ENCODE assay signal across 19 cellular contexts in genomic region chr10:2982146-2982545, GRCh38.
DNase-seq lines count a peak whose midpoint lies in the region; ATAC-seq and TF ChIP-seq lines count a peak whose summit lies in the region.
"Had no signal": no experiment of that assay in that cellular context is flagged by ENCODE, and none has a peak within 500 bp of the region (broad histone marks: within the 10 kb centered on the region; RNA-seq: fewer than 3 reads in every experiment).

No MANE protein-coding gene starts in this region.

- no peaks in the 10 kb centered on the region for H3K79me2 ChIP-seq in OCI-LY3 (ENCODE audit: low read length)

- peak overlapping the region; percentile 17; the same call in 1 of the 2 replicates for H3K27ac ChIP-seq in OCI-LY3 (ENCODE audit: low read length)
- H3K27ac ChIP-seq: BLaER1 treated with 17β-estradiol and CSF1 and Interleukin-3, amounts not matched to agents 10 nM and 100 nM; HL-60 had no signal

- H3K9ac ChIP-seq in OCI-LY3 (ENCODE audit: low read length): no peak overlapping the region
- H3K9ac ChIP-seq: BLaER1 treated with 17β-estradiol and CSF1 and Interleukin-3, amounts not matched to agents 10 nM and 100 nM had no signal

- H3K4me3 ChIP-seq in GM08714 (ENCODE audit: low read length) (peak overlapping the region; percentile 15; the same call in 1 of the 2 replicates), OCI-LY3 (ENCODE audit: low read length) (no peak overlapping the region)
- H3K4me3 ChIP-seq: BLaER1 treated with 17β-estradiol and CSF1 and Interleukin-3, amounts not matched to agents 10 nM and 100 nM; GM23338 had no signal

- peaks cover 3% of the 10 kb centered on the region for H3K9me3 Mint-ChIP-seq in dendritic cell treated with granulocyte-macrophage colony-stimulating factor and Interleukin-4, amounts not matched to agents 40 ng/mL and 50 ng/mL, for 4 days
- H3K9me3 Mint-ChIP-seq in osteocyte (ENCODE audit: unreplicated experiment) (no peaks in the 10 kb centered on the region), chondrocyte (ENCODE audit: low read depth) (no peaks in the 10 kb centered on the region)
- H3K9me3 Mint-ChIP-seq: GM23338, IgD-negative memory B cell had no signal

- H3K4me3 Mint-ChIP-seq in dendritic cell treated with granulocyte-macrophage colony-stimulating factor and Interleukin-4, amounts not matched to agents 40 ng/mL and 50 ng/mL, for 4 days: no peak overlapping the region
- H3K4me3 Mint-ChIP-seq in osteocyte (ENCODE audit: unreplicated experiment) (no peak overlapping the region), chondrocyte (ENCODE audit: unreplicated experiment) (no peak overlapping the region)
- H3K4me3 Mint-ChIP-seq: CD8-positive, alpha-beta memory T cell; GM23338 had no signal

- TF ChIP-seq CTCF in OCI-LY3 (IDR thresholded peaks at IDR 0.05; ENCODE audit: low read depth, low read length) (no peak), osteocyte (IDR thresholded peaks at IDR 0.05) (no peak), chondrocyte (IDR thresholded peaks at IDR 0.05) (no peak)

- DNase-seq in osteocyte (ENCODE audit: extremely low spot score, unreplicated experiment) (peak; percentile 15), activated T-cell treated with anti-CD3 and anti-CD28 coated beads for 4 hours (no peak), chondrocyte (ENCODE audit: low spot score) (no peak), glomerular visceral epithelial cell (ENCODE audit: extremely low spot score) (no peak), left lobe of liver (ENCODE audit: low spot score) (no peak)
- DNase-seq: 8988T; CD8-positive, alpha-beta memory T cell; COR-L47; DMS 273 treated with DMSO at 0.1 percent for 48 hours; DND-41; EL; HCEC 1CT had no signal

- intact Hi-C loops in dendritic cell treated with granulocyte-macrophage colony-stimulating factor and Interleukin-4, amounts not matched to agents 40 ng/mL and 50 ng/mL, for 4 days (cut with micrococcal nuclease): no loop called here

- peak overlapping the region; percentile 83 for H3K27ac Mint-ChIP-seq in dendritic cell treated with granulocyte-macrophage colony-stimulating factor and Interleukin-4, amounts not matched to agents 40 ng/mL and 50 ng/mL, for 4 days
- peak overlapping the region; percentile 92 for H3K27ac Mint-ChIP-seq in osteocyte (ENCODE audit: unreplicated experiment)
- H3K27ac Mint-ChIP-seq in chondrocyte (ENCODE audit: unreplicated experiment): no peak overlapping the region
- H3K27ac Mint-ChIP-seq: CD8-positive, alpha-beta memory T cell had no signal

- H3K27me3 ChIP-seq in OCI-LY3 (ENCODE audit: low read depth, low read length): no peaks in the 10 kb centered on the region

- H3K27me3 Mint-ChIP-seq in dendritic cell treated with granulocyte-macrophage colony-stimulating factor and Interleukin-4, amounts not matched to agents 40 ng/mL and 50 ng/mL, for 4 days: peaks cover 3% of the 10 kb centered on the region
- H3K27me3 Mint-ChIP-seq in osteocyte (ENCODE audit: unreplicated experiment) (no peaks in the 10 kb centered on the region), chondrocyte (ENCODE audit: low read depth) (no peaks in the 10 kb centered on the region)

- no peaks in the 10 kb centered on the region for H4K20me1 ChIP-seq in OCI-LY3 (ENCODE audit: insufficient read depth, low read length)
- H4K20me1 ChIP-seq: BLaER1 treated with 17β-estradiol and CSF1 and Interleukin-3, amounts not matched to agents 10 nM and 100 nM had no signal

- H3K36me3 Mint-ChIP-seq in dendritic cell treated with granulocyte-macrophage colony-stimulating factor and Interleukin-4, amounts not matched to agents 40 ng/mL and 50 ng/mL, for 4 days (ENCODE audit: low read depth): no peaks in the 10 kb centered on the region
- H3K36me3 Mint-ChIP-seq in osteocyte (ENCODE audit: unreplicated experiment) (no peaks in the 10 kb centered on the region), chondrocyte (ENCODE audit: low read depth) (no peaks in the 10 kb centered on the region)
- H3K36me3 Mint-ChIP-seq: CD8-positive, alpha-beta memory T cell; IgD-negative memory B cell had no signal

- H3K4me2 ChIP-seq in OCI-LY3 (ENCODE audit: low read length): peak overlapping the region; percentile 50
- H3K4me2 ChIP-seq: GM23338 had no signal

- no peaks in the 10 kb centered on the region for H3K36me3 ChIP-seq in OCI-LY3 (replicated peaks; ENCODE audit: low read depth, low read length)
- H3K36me3 ChIP-seq: BLaER1 treated with 17β-estradiol and CSF1 and Interleukin-3, amounts not matched to agents 10 nM and 100 nM had no signal

- H2AFZ ChIP-seq in OCI-LY3 (ENCODE audit: low read depth, low read length): no peak overlapping the region

- ATAC-seq in left lobe of liver: no peak
- ATAC-seq: GM23338 had no signal

- H3K4me1 Mint-ChIP-seq in dendritic cell treated with granulocyte-macrophage colony-stimulating factor and Interleukin-4, amounts not matched to agents 40 ng/mL and 50 ng/mL, for 4 days (ENCODE audit: low read depth): peaks cover 90% of the 10 kb centered on the region
- H3K4me1 Mint-ChIP-seq in osteocyte (ENCODE audit: unreplicated experiment) (peaks cover 57% of the 10 kb centered on the region), chondrocyte (ENCODE audit: low read depth) (peaks cover 52% of the 10 kb centered on the region)

- no peaks in the 10 kb centered on the region for H3K9me3 ChIP-seq in OCI-LY3 (ENCODE audit: insufficient read depth, low read length)
- H3K9me3 ChIP-seq: BLaER1 treated with 17β-estradiol and CSF1 and Interleukin-3, amounts not matched to agents 10 nM and 100 nM had no signal

- peaks cover 76% of the 10 kb centered on the region for H3K4me1 ChIP-seq in OCI-LY3 (ENCODE audit: low read length)
